Comparison of ENCODE assay signal across 9 cellular contexts in genomic region chr3:23916152-23916885, GRCh38. TPM values are rescaled to one million over a fixed set of nuclear protein-coding genes. Genes with fewer than 3 reads are reported as not detected.
A peak's percentile ranks its signal among the peaks of the same experiment; 100 is the strongest.
DNase-seq lines count a peak whose midpoint lies in the region; ATAC-seq, FAIRE-seq and TF ChIP-seq lines count a peak whose summit lies in the region.
"Had no signal": no experiment of that assay in that cellular context is flagged by ENCODE, and none has a peak within 500 bp of the region (broad histone marks: within the 10 kb centered on the region; RNA-seq: fewer than 3 reads in every experiment).

No MANE protein-coding gene starts in this region.

- peak overlapping the region; percentile 99 for H3K4me3 Mint-ChIP-seq in activated CD4-positive, alpha-beta T cell treated with anti-CD3 and anti-CD28 coated beads for 36 hours

- H3K9me3 Mint-ChIP-seq in activated CD4-positive, alpha-beta T cell treated with anti-CD3 and anti-CD28 coated beads for 36 hours (ENCODE audit: low read depth), result no peaks in the 10 kb centered on the region

- H3K4me1 Mint-ChIP-seq in activated CD4-positive, alpha-beta T cell treated with anti-CD3 and anti-CD28 coated beads for 36 hours, result peaks cover 43% of the 10 kb centered on the region

- CTCF ChIA-PET in activated CD4-positive, alpha-beta T cell treated with anti-CD3 and anti-CD28 coated beads for 36 hours (lab: Charles Lee), result interaction anchor here (0.6 to 5.3 kb wide), 5 partner anchors 26 to 108 kb away, joined by 3 to 26 read pairs (median 4); no protein-coding TSS in a partner anchor
- CTCF ChIA-PET in SK-N-SH (lab: Yijun Ruan, JAX), result interaction anchor here (0.7 to 2.4 kb wide), 4 partner anchors 9 to 76 kb away, joined by 3 to 11 read pairs (median 5); no protein-coding TSS in a partner anchor

- H3K4me3 ChIP-seq in SK-N-SH (ENCODE audit: low read depth in 2 of 2, low read length in 1 of 2), result peak overlapping the region; percentile 94 to 96
- peak overlapping the region; percentile 79 for H3K4me3 ChIP-seq in fibroblast of villous mesenchyme (ENCODE audit: low read depth, low read length)
- peak overlapping the region; percentile 66 to 90 (median 76) for H3K4me3 ChIP-seq in pancreas

- H3K27ac Mint-ChIP-seq in activated CD4-positive, alpha-beta T cell treated with anti-CD3 and anti-CD28 coated beads for 36 hours, result peak overlapping the region; percentile 99

- no peaks in the 10 kb centered on the region for H3K9me2 ChIP-seq in SK-N-SH

- H3K27me3 Mint-ChIP-seq in activated CD4-positive, alpha-beta T cell treated with anti-CD3 and anti-CD28 coated beads for 36 hours, result peaks cover 4% of the 10 kb centered on the region

- H3K36me3 ChIP-seq in SK-N-SH (replicated peaks in 1 of 2; ENCODE audit: control insufficient read depth in 1 of 2, insufficient read depth in 2 of 2, low read length in 1 of 2) (peaks cover 31 to 34% of the 10 kb centered on the region in 2 experiments), pancreas (peaks cover 0 to 19% (median 5%) of the 10 kb centered on the region in 3 donors)

- H3K4me2 ChIP-seq in SK-N-SH, result peak overlapping the region; percentile 96

- no peak for TF ChIP-seq RAD21 in SK-N-SH (IDR thresholded peaks at IDR 0.05; ENCODE audit: low read length)

- WGBS in SK-N-SH (ENCODE audit: low lambda C conversion rate), result 3% methylated on average over 26 of the region's 48 CpGs
- 1 to 2% methylated on average over 41 to 48 of the region's 48 CpGs for WGBS in pancreas, 2 donors

- H3K9ac ChIP-seq in SK-N-SH, result peak overlapping the region; percentile 89

- peaks cover 37% of the 10 kb centered on the region for H4K20me1 ChIP-seq in SK-N-SH (ENCODE audit: insufficient read depth)

- H2AFZ ChIP-seq in SK-N-SH (ENCODE audit: low read depth), result peak overlapping the region; percentile 76

- no peak for DNase-seq in activated CD4-positive, alpha-beta T cell treated with anti-CD3 and anti-CD28 coated beads for 36 hours
- DNase-seq in activated CD4-positive, alpha-beta T cell treated with anti-CD3 and anti-CD28 coated beads, Interleukin-2, amount 50 U/mL, for 48 hours, result no peak
- no peak for DNase-seq in SK-N-SH
- DNase-seq in fibroblast of villous mesenchyme (ENCODE audit: low read depth), result no peak
- no peak for DNase-seq in pancreas
- DNase-seq in DMS 273 treated with DMSO at 0.1 percent for 48 hours (lab: John Stamatoyannopoulos, UW), result no peak
- DNase-seq in HTR-8/SVneo (ENCODE audit: insufficient read length, low spot score), result no peak

- H3K27me3 ChIP-seq in SK-N-SH (ENCODE audit: insufficient read depth) (no peaks in the 10 kb centered on the region), pancreas (no peaks in the 10 kb centered on the region)

- H3K4me1 ChIP-seq in SK-N-SH (ENCODE audit: control insufficient read depth in 1 of 2, insufficient read depth in 2 of 2, low read depth in 1 of 2, low read length in 1 of 2) (peaks cover 0 to 19% of the 10 kb centered on the region in 2 experiments; a peak in 3 of 4 replicates), pancreas (peaks cover 0 to 27% (median 6%) of the 10 kb centered on the region in 3 donors)

- H3K79me2 ChIP-seq in SK-N-SH (ENCODE audit: insufficient read depth), result peaks cover 88% of the 10 kb centered on the region

- TF ChIP-seq EP300 in SK-N-SH (IDR thresholded peaks at IDR 0.05; ENCODE audit: borderline replicate concordance in 1 of 2, low read depth in 1 of 2, low read length in 1 of 2), result no peak

- peaks cover 50% of the 10 kb centered on the region for H3K36me3 Mint-ChIP-seq in activated CD4-positive, alpha-beta T cell treated with anti-CD3 and anti-CD28 coated beads for 36 hours (ENCODE audit: low read depth)

- H3K9me3 ChIP-seq in SK-N-SH (no peaks in the 10 kb centered on the region), pancreas (no peaks in the 10 kb centered on the region)

- no peak for TF ChIP-seq CTCF in SK-N-SH (IDR thresholded peaks at IDR 0.05)
- no peak for TF ChIP-seq CTCF in fibroblast of villous mesenchyme (IDR thresholded peaks at IDR 0.05; ENCODE audit: insufficient read depth, low read depth, low read length)
- no peak for TF ChIP-seq CTCF in pancreas (IDR thresholded peaks at IDR 0.05)

- ATAC-seq in activated CD4-positive, alpha-beta T cell treated with anti-CD3 and anti-CD28 coated beads for 36 hours, result peak; percentile 39
- ATAC-seq in HG02885 (IDR thresholded peaks at IDR 0.05; ENCODE audit: poor library complexity, unreplicated experiment), result peak; percentile 42
- peak; percentile 49 to 67 (median 59) for ATAC-seq in pancreas

- FAIRE-seq in pancreas (lab: Jason Lieb, UNC), result no peak
- no peak for FAIRE-seq in HTR-8/SVneo (lab: Jason Lieb, UNC)
- FAIRE-seq: frontal cortex had no signal

- intact Hi-C loops in activated CD4-positive, alpha-beta T cell treated with anti-CD3 and anti-CD28 coated beads for 36 hours (cut with DNase I, micrococcal nuclease), result loop anchor here (2.0 to 10.0 kb wide), 5 partner anchors 41 to 1866 kb away; partner anchors contain the start of genes NGLY1 (in 1 of the 2), TOP2B (in 1 of the 2) and UBE2E2 (in 1 of the 2)
- intact Hi-C loops in pancreas (cut with DNase I), result no loop called here

- peaks cover 39% of the 10 kb centered on the region for H3F3A ChIP-seq in SK-N-SH (replicated peaks; ENCODE audit: insufficient read depth)

- peak overlapping the region; percentile 79 to 94 for H3K27ac ChIP-seq in SK-N-SH (ENCODE audit: low read depth in 2 of 2, low read length in 1 of 2)
- peak overlapping the region; percentile 76 to 91 (median 89) for H3K27ac ChIP-seq in pancreas

- POLR2A ChIA-PET in activated CD4-positive, alpha-beta T cell treated with anti-CD3 and anti-CD28 coated beads for 36 hours (lab: Charles Lee), result interaction anchor here (0.6 to 2.9 kb wide), 12 partner anchors 10 to 240 kb away, joined by 3 to 25 read pairs (median 4); partner anchors contain the start of gene NR1D2
- POLR2A ChIA-PET in SK-N-SH (lab: Yijun Ruan, JAX), result interaction anchor here (0.6 to 2.7 kb wide), 39 partner anchors 9 to 676 kb away, joined by 3 to 49 read pairs (median 5); partner anchors contain the start of gene NR1D2

TF ChIP-seq in SK-N-SH, 30 proteins besides CTCF, POLR2A, EP300 and RAD21 (continues in another document):
- TF ChIP-seq USF2 (IDR thresholded peaks at IDR 0.05; ENCODE audit: borderline replicate concordance, low read depth, low read length) (no peak), FOSL2 (IDR thresholded peaks at IDR 0.05; ENCODE audit: borderline replicate concordance, low read depth) (no peak), NRF1 (IDR thresholded peaks at IDR 0.05; ENCODE audit: low read depth, low read length) (no peak), POLR2AphosphoS5 (IDR thresholded peaks at IDR 0.05; ENCODE audit: low read depth, low read length) (no peak), REST (IDR thresholded peaks at IDR 0.05; ENCODE audit: low read depth, low read length) (no peak)

RNA-seq across cellular contexts. Expression of gene NKIRAS1, which starts 0.5 kb away (rescaled TPM):
- total RNA-seq in activated CD4-positive, alpha-beta T cell treated with anti-CD3 and anti-CD28 coated beads for 36 hours, result 1 to 10 TPM; 2.8 to 3.5 TPM
- polyA plus RNA-seq in SK-N-SH (2012; rRNA removed) (8.1 and 10.6 TPM in 2 replicates), pancreas (1 to 10 TPM; 2.7 to 5.9 TPM)
- 12.1 and 17.0 TPM in 2 replicates for polyA plus RNA-seq in SK-N-SH (2012; cell fraction: cytosol; rRNA removed)
- polyA plus RNA-seq in SK-N-SH (2012; cell fraction: nucleus; rRNA removed), result 5.6 and 7.1 TPM in 2 replicates
- total RNA-seq in fibroblast of villous mesenchyme (13.9 and 28.1 TPM in 2 replicates), pancreas (1 to 10 TPM; 3.0 to 4.9 (median 3.8) TPM)

RNA-seq across cellular contexts. Expression of gene RPL15, which starts 0.6 kb away (rescaled TPM):
- total RNA-seq in activated CD4-positive, alpha-beta T cell treated with anti-CD3 and anti-CD28 coated beads for 36 hours, result 1,000 to 10,000 TPM; 2,605 to 3,065 TPM
- polyA plus RNA-seq in SK-N-SH (2012; rRNA removed), result 4,623 and 5,582 TPM in 2 replicates
- polyA plus RNA-seq in SK-N-SH (2012; cell fraction: cytosol; rRNA removed), result 4,989 and 5,704 TPM in 2 replicates
- polyA plus RNA-seq in SK-N-SH (2012; cell fraction: nucleus; rRNA removed), result 1,488 and 1,754 TPM in 2 replicates
- total RNA-seq in fibroblast of villous mesenchyme, result 1,700 and 1,935 TPM in 2 replicates
- 1,000 to 10,000 TPM in 4 of 6 donors, 100 to 1,000 TPM in 2; 676 to 1,455 (median 1,267) TPM for total RNA-seq in pancreas
- 1,000 to 10,000 TPM; 1,720 to 1,897 TPM for polyA plus RNA-seq in pancreas

RNA-seq across cellular contexts. Expression of gene NR1D2, which starts 28.8 kb away (rescaled TPM):
- 1 to 10 TPM; 2.4 to 2.7 TPM for total RNA-seq in activated CD4-positive, alpha-beta T cell treated with anti-CD3 and anti-CD28 coated beads for 36 hours
- polyA plus RNA-seq in SK-N-SH (2012; rRNA removed) (12.0 and 15.4 TPM in 2 replicates), pancreas (10 to 100 TPM in 1 of 2 donors, 1 to 10 TPM in 1; 4.9 to 12.0 TPM)
- 18.3 and 18.5 TPM in 2 replicates for polyA plus RNA-seq in SK-N-SH (2012; cell fraction: cytosol; rRNA removed)
- polyA plus RNA-seq in SK-N-SH (2012; cell fraction: nucleus; rRNA removed), result 4.3 and 10.0 TPM in 2 replicates
- total RNA-seq in fibroblast of villous mesenchyme (27.4 and 35.8 TPM in 2 replicates), pancreas (10 to 100 TPM; 12.9 to 26.2 (median 16.2) TPM)

Comparison
In these comparisons a context has a peak if more than half of its experiments do, and no peak if none do; other contexts are left out.
1. intact Hi-C loops: an anchor here in activated CD4-positive, alpha-beta T cell treated with anti-CD3 and anti-CD28 coated beads for 36 hours (2.0 to 10.0 kb wide); none called in pancreas.